ENCODE assay signal across 1 cellular context in genomic region chr22:30933457-30933856, GRCh38.
TF ChIP-seq lines count a peak whose summit lies in the region.

No MANE protein-coding gene starts in this region.

TF ChIP-seq in HCT116, 20 proteins besides CTCF, POLR2A, EP300 and RAD21:
- peak; percentile 14 for TF ChIP-seq REST (IDR thresholded peaks at IDR 0.05; ENCODE audit: low read depth)
- no peak for TF ChIP-seq TCF7L2 (IDR thresholded peaks at IDR 0.05; ENCODE audit: borderline replicate concordance, extremely low read depth, insufficient read depth, insufficient read length)
TF ChIP-seq in HCT116: peak in this region for 1.
